In the genomic region with DNA sequence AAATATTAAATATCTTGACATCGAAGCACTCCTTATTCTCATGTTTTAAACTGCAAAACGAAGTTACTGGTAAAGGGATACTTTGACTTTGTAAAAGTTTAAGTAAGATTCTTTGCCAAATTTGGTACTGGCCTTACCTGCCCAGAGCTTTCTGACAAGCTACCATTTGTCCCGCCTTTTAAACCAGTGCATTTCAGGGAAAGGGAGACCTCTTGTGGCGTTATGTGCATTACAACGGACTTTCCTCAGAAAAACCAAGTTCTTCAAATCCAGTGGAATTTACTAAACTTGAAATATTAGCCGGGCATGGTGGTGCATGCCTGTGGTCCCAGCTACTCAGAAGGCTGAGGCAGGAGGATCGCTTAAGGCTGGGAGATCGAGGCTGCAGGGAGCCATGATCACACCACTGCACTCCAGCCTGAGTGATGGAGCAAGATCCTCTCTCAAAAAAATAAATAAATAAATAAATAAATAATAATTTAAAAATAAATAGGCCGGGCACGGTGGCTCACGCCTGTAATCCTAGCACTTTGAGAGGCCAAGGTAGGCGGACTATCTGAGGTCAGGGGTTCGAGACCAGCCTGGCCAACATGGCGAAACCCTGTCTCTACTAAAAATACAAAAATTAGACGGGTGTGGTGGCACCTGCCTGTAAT, we compare ENCODE assay signal across 9 cellular contexts. TPM values are rescaled to one million over a fixed set of nuclear protein-coding genes. Genes with fewer than 3 reads are reported as not detected.
A peak's percentile ranks its signal among the peaks of the same experiment; 100 is the strongest.
DNase-seq lines count a peak whose midpoint lies in the region; ATAC-seq, FAIRE-seq and TF ChIP-seq lines count a peak whose summit lies in the region.
"Not testable (repeated sequence)": the region's sequence is repeated elsewhere in the genome, so short reads cannot be mapped to it uniquely, and the experiment has no call there.
"Had no signal": no experiment of that assay in that cellular context is flagged by ENCODE, and none has a peak within 500 bp of the region (broad histone marks: within the 10 kb centered on the region; RNA-seq: fewer than 3 reads in every experiment).

No MANE protein-coding gene starts in this region.

- H3K4me3 ChIP-seq in WI38 (ENCODE audit: low read depth, low read length); K562; cardiac muscle cell; neutrophil (ENCODE audit: low read depth in 1 of 2, low read length in 1 of 2): not testable (repeated sequence)

- WGBS in K562 (ENCODE audit: insufficient coverage, low coverage, missing lambda C conversion rate) = 7% methylated on average over 15 of the region's 15 CpGs

- H2AFZ ChIP-seq in K562 (ENCODE audit: low read depth, low read length) = not testable (repeated sequence)

- peak; percentile 91 for FAIRE-seq in K562 (lab: Jason Lieb, UNC)
- FAIRE-seq in urothelium cell line (lab: Jason Lieb, UNC) = not testable (repeated sequence)

- H3K9me3 ChIP-seq in K562 (replicated peaks; ENCODE audit: control insufficient read depth, insufficient read depth, low read depth, low read length); cardiac muscle cell (ENCODE audit: low read depth); neutrophil: not testable (repeated sequence)

- CTCF ChIA-PET in K562 (lab: Yijun Ruan, JAX; ENCODE audit: low intra/inter-chr PET ratio) = interaction anchor here (0.5 to 3.5 kb wide), 4 partner anchors 73 to 672 kb away, joined by 3 to 38 read pairs (median 4); no protein-coding TSS in a partner anchor

- H4K20me1 ChIP-seq in K562 (replicated peaks; ENCODE audit: control insufficient read depth, insufficient read depth, low read length) = not testable (repeated sequence)

- H3K4me1 ChIP-seq in K562 (replicated peaks in 1 of 2; ENCODE audit: control insufficient read depth in 2 of 2, insufficient read depth in 2 of 2, low read length in 2 of 2); neutrophil (ENCODE audit: control insufficient read depth in 1 of 2, insufficient read depth in 1 of 2, low read depth in 1 of 2, low read length in 1 of 2): not testable (repeated sequence)
- peaks cover 24% of the 10 kb centered on the region for H3K4me1 ChIP-seq in cardiac muscle cell (ENCODE audit: low read depth)

- peak; percentile 72 to 88 for TF ChIP-seq RAD21 in K562 (CRISPR knock-in tag; conservative IDR thresholded peaks at IDR 0.05 in 1 of 2, IDR thresholded peaks at IDR 0.05 in 1 of 2)

- H3K27me3 ChIP-seq in K562 (ENCODE audit: control insufficient read depth in 2 of 2, insufficient read depth in 2 of 2, low read length in 2 of 2) (peaks cover 16 to 37% of the 10 kb centered on the region in 2 experiments; a peak in 3 of 5 replicates), neutrophil (peaks cover 61% of the 10 kb centered on the region)
- H3K27me3 ChIP-seq in cardiac muscle cell = not testable (repeated sequence)

- not testable (repeated sequence) for H3K4me2 ChIP-seq in K562 (ENCODE audit: insufficient read depth, low read length)

- ATAC-seq in K562 = peak; percentile 82

- POLR2A ChIA-PET in K562 (lab: Yijun Ruan, JAX) = interaction anchor here (0.8 to 1.7 kb wide), 5 partner anchors 10 to 74 kb away, joined by 3 to 7 read pairs (median 4); no protein-coding TSS in a partner anchor

- not testable (repeated sequence) for H3K79me2 ChIP-seq in K562 (ENCODE audit: control insufficient read depth, insufficient read depth, low read length)

- TF ChIP-seq CTCF in WI38 (IDR thresholded peaks at IDR 0.05; ENCODE audit: low read depth, low read length) = peak; percentile 71
- TF ChIP-seq CTCF in K562 (IDR thresholded peaks at IDR 0.05 in 2 of 3, conservative IDR thresholded peaks at IDR 0.05 in 1 of 3; ENCODE audit: insufficient read depth in 2 of 3, low read depth in 1 of 3, low read length in 3 of 3) = peak; percentile 74 to 89 (median 78)
- peak; percentile 77 for TF ChIP-seq CTCF in cardiac muscle cell (IDR thresholded peaks at IDR 0.05; ENCODE audit: low read depth, low read length)
- peak; percentile 60 for TF ChIP-seq CTCF in neutrophil (IDR thresholded peaks at IDR 0.05)

- intact Hi-C loops in K562 (cut with micrococcal nuclease) = loop anchor here (1.0 kb wide), 1 partner anchor 74 kb away; no protein-coding TSS in a partner anchor

- TF ChIP-seq POLR2A in K562 (conservative IDR thresholded peaks at IDR 0.05) = not testable (repeated sequence)

- H3K36me3 ChIP-seq in K562 (ENCODE audit: control insufficient read depth, insufficient read depth, low read length); cardiac muscle cell; neutrophil: not testable (repeated sequence)

- TF ChIP-seq EP300 in K562 (IDR thresholded peaks at IDR 0.05; ENCODE audit: low read length) = not testable (repeated sequence)

- not testable (repeated sequence) for H3K27ac ChIP-seq in K562 (ENCODE audit: extremely low read depth, low read depth, low read length); cardiac muscle cell; neutrophil

- in situ Hi-C loops in K562 (cut with MboI) = not testable (repeated sequence)

- H3K9ac ChIP-seq in K562 (ENCODE audit: insufficient read depth in 1 of 2, low read depth in 2 of 2, low read length in 2 of 2) = not testable (repeated sequence)

- peak; percentile 82 for DNase-seq in EH (ENCODE audit: low read depth)
- peak; percentile 59 to 73 for DNase-seq in Kasumi-1 (lab: John Stamatoyannopoulos, UW)
- peak; percentile 29 for DNase-seq in NCI-H82 treated with DMSO at 0.1 percent for 48 hours (lab: John Stamatoyannopoulos, UW; ENCODE audit: unreplicated experiment)
- peak; percentile 56 to 75 (median 57) for DNase-seq in K562 (ENCODE audit: extremely low read depth in 1 of 4, low spot score in 3 of 4)
- DNase-seq in cardiac muscle cell (ENCODE audit: low read depth in 1 of 2, low spot score in 1 of 2) = peak; percentile 79 to 82
- peak; percentile 83 for DNase-seq in urothelium cell line (ENCODE audit: low spot score)

- BruUV-seq in K562 (replicated peaks; lab: Mats Ljungman, UMichigan) = not testable (repeated sequence)

- H3K9me1 ChIP-seq in K562 (ENCODE audit: control insufficient read depth, insufficient read depth, low read length) = not testable (repeated sequence)

RNA-seq across cellular contexts. Expression of a gene that starts 3.3 kb away (rescaled TPM):
- not detected in 2 replicates for total RNA-seq in K562 (2011; cell fraction: chromatin; rRNA removed; ENCODE audit: low replicate concordance)
- not detected in 2 replicates for total RNA-seq in K562 (2011; cell fraction: nucleolus; rRNA removed)
- not detected in 2 replicates for total RNA-seq in K562 (2011; cell fraction: nucleoplasm; rRNA removed)
- total RNA-seq in K562 (2014; rRNA removed) = not detected in 2 replicates
- not detected in 2 replicates for total RNA-seq in K562 (2014; rRNA removed; fragmentation: Illumina TruSeq; extraction: Trizol)
- total RNA-seq in K562 (2015; rRNA removed; fragmentation: Illumina TruSeq; extraction: Trizol) = not detected in 2 replicates
- not detected in 2 replicates for total RNA-seq in K562 (2021)
- polyA plus RNA-seq in K562 (2011; rRNA removed) = not detected in 2 replicates
- polyA plus RNA-seq in K562 (2011; cell fraction: cytosol; rRNA removed) = not detected in 2 replicates
- polyA plus RNA-seq in K562 (2011; cell fraction: nucleus; rRNA removed) = not detected in 2 replicates
- not detected in 2 replicates for polyA plus RNA-seq in K562 (2012)
- not detected in 2 replicates for polyA plus RNA-seq in K562 (2014; fragmentation: Illumina TruSeq; extraction: Trizol)
- polyA plus RNA-seq in K562 (2014; fragmentation: Nextera tagmentation; extraction: Ambion mirVana) = not detected
- polyA plus RNA-seq in K562 (2014; rRNA removed) = not detected in 2 replicates
- polyA minus RNA-seq in K562 (2011; rRNA and poly(A)+ RNA removed) = not detected in 2 replicates
- not detected in 2 replicates for polyA minus RNA-seq in K562 (2011; cell fraction: cytosol; rRNA and poly(A)+ RNA removed)
- polyA minus RNA-seq in K562 (2011; cell fraction: nucleus; rRNA and poly(A)+ RNA removed) = not detected in 2 replicates
- total RNA-seq in cardiac muscle cell = 154 and 205 TPM in 2 replicates
- 97.2 and 142 TPM in 2 replicates for polyA plus RNA-seq in cardiac muscle cell

RNA-seq across cellular contexts. Expression of a gene that starts 20.2 kb away (rescaled TPM):
- 9.4 and 15.8 TPM in 2 replicates for total RNA-seq in K562 (2011; cell fraction: chromatin; rRNA removed; ENCODE audit: low replicate concordance)
- 8.2 and 10.0 TPM in 2 replicates for total RNA-seq in K562 (2011; cell fraction: nucleolus; rRNA removed)
- total RNA-seq in K562 (2011; cell fraction: nucleoplasm; rRNA removed) = 10.0 and 13.6 TPM in 2 replicates
- 15.5 and 15.6 TPM in 2 replicates for total RNA-seq in K562 (2014; rRNA removed)
- 19.6 and 25.5 TPM in 2 replicates for total RNA-seq in K562 (2014; rRNA removed; fragmentation: Illumina TruSeq; extraction: Trizol)
- total RNA-seq in K562 (2015; rRNA removed; fragmentation: Illumina TruSeq; extraction: Trizol) = 19.4 and 19.9 TPM in 2 replicates
- total RNA-seq in K562 (2021) = 19.0 and 20.4 TPM in 2 replicates
- polyA plus RNA-seq in K562 (2011; rRNA removed) = 37.3 and 43.9 TPM in 2 replicates
- polyA plus RNA-seq in K562 (2011; cell fraction: cytosol; rRNA removed) = 17.5 and 28.9 TPM in 2 replicates
- polyA plus RNA-seq in K562 (2011; cell fraction: nucleus; rRNA removed) = 42.5 and 57.4 TPM in 2 replicates
- polyA plus RNA-seq in K562 (2012) = 17.6 and 20.4 TPM in 2 replicates
- polyA plus RNA-seq in K562 (2014; fragmentation: Illumina TruSeq; extraction: Trizol) = 23.6 and 25.4 TPM in 2 replicates
- 10 to 100 TPM; 54.8 to 57.3 TPM for polyA plus RNA-seq in K562 (2014; fragmentation: Nextera tagmentation; extraction: Ambion mirVana)
- 19.7 and 21.7 TPM in 2 replicates for polyA plus RNA-seq in K562 (2014; rRNA removed)
- polyA minus RNA-seq in K562 (2011; rRNA and poly(A)+ RNA removed) = 31.4 and 31.8 TPM in 2 replicates
- polyA minus RNA-seq in K562 (2011; cell fraction: cytosol; rRNA and poly(A)+ RNA removed) = 10.0 and 12.0 TPM in 2 replicates
- 4.7 and 8.0 TPM in 2 replicates for polyA minus RNA-seq in K562 (2011; cell fraction: nucleus; rRNA and poly(A)+ RNA removed)
- 28.5 and 28.6 TPM in 2 replicates for total RNA-seq in cardiac muscle cell
- 35.2 and 41.4 TPM in 2 replicates for polyA plus RNA-seq in cardiac muscle cell

RNA-seq across cellular contexts. Expression of a gene that starts 56.8 kb away (rescaled TPM):
- total RNA-seq in K562 (2011; cell fraction: chromatin; rRNA removed; ENCODE audit: low replicate concordance) = not detected in 2 replicates
- total RNA-seq in K562 (2011; cell fraction: nucleolus; rRNA removed) = not detected in 2 replicates
- not detected in 2 replicates for total RNA-seq in K562 (2011; cell fraction: nucleoplasm; rRNA removed)
- total RNA-seq in K562 (2014; rRNA removed) = not detected in 2 replicates
- total RNA-seq in K562 (2014; rRNA removed; fragmentation: Illumina TruSeq; extraction: Trizol) = not detected in 2 replicates
- total RNA-seq in K562 (2015; rRNA removed; fragmentation: Illumina TruSeq; extraction: Trizol) = not detected in 2 replicates
- total RNA-seq in K562 (2021) = 0.31 and 0.34 TPM in 2 replicates
- not detected in 2 replicates for polyA plus RNA-seq in K562 (2011; rRNA removed)
- polyA plus RNA-seq in K562 (2011; cell fraction: cytosol; rRNA removed) = 0.27 TPM in 1 of 2 replicates, not detected in the other
- 0.27 TPM in 1 of 2 replicates, not detected in the other for polyA plus RNA-seq in K562 (2011; cell fraction: nucleus; rRNA removed)
- polyA plus RNA-seq in K562 (2012) = 5.5 TPM in 1 of 2 replicates, not detected in the other
- 0.06 TPM in 1 of 2 replicates, not detected in the other for polyA plus RNA-seq in K562 (2014; fragmentation: Illumina TruSeq; extraction: Trizol)
- under 1 TPM in 1 of 2 experiments, not detected in 1; 0.07 TPM for polyA plus RNA-seq in K562 (2014; fragmentation: Nextera tagmentation; extraction: Ambion mirVana)
- 0.40 and 0.53 TPM in 2 replicates for polyA plus RNA-seq in K562 (2014; rRNA removed)
- polyA minus RNA-seq in K562 (2011; rRNA and poly(A)+ RNA removed) = not detected in 2 replicates
- not detected in 2 replicates for polyA minus RNA-seq in K562 (2011; cell fraction: cytosol; rRNA and poly(A)+ RNA removed)
- polyA minus RNA-seq in K562 (2011; cell fraction: nucleus; rRNA and poly(A)+ RNA removed) = not detected in 2 replicates
- total RNA-seq in cardiac muscle cell = 3.9 and 5.2 TPM in 2 replicates
- polyA plus RNA-seq in cardiac muscle cell = 0.86 and 5.5 TPM in 2 replicates
- total RNA-seq: natural killer cell treated with Interleukin-12 subunit alpha and Interleukin-12 subunit beta and Interleukin-15 and Interleukin-18, amount 100 ng/mL, for 72 hours had no signal

Comparison
In these comparisons a context has a peak if more than half of its experiments do, and no peak if none do; other contexts are left out.
1. DNase-seq: peak in every context shown above with its lines; median percentile 83 in urothelium cell line; 82 in EH; 80 in cardiac muscle cell; 66 in Kasumi-1; 57 in K562; 29 in NCI-H82 treated with DMSO at 0.1 percent for 48 hours.
2. RNA of a gene that starts 3.3 kb away (total RNA-seq): 154 to 205 TPM in cardiac muscle cell; not detected in K562; every median in the first group is over 100 times any median in the second.
3. Peak in every context shown above with its lines, with median percentiles within 50 percentile points of each other: CTCF ChIP-seq.